15 cellular contexts compared by ENCODE assay signal in genomic region chr16:23107878-23108277, GRCh38.
"Had no signal": no experiment of that assay in that cellular context is flagged by ENCODE, and none has a peak within 500 bp of the region (broad histone marks: within the 10 kb centered on the region; RNA-seq: fewer than 3 reads in every experiment).

No MANE protein-coding gene starts in this region.

- H3K27me3 Mint-ChIP-seq: activated naive CD8-positive, alpha-beta T cell; naive thymus-derived CD4-positive, alpha-beta T cell had no signal

- H3K4me3 ChIP-seq: mucosa of descending colon, pancreas, skin epidermis, transverse colon had no signal

- H3K27me3 ChIP-seq: pancreas, transverse colon had no signal

- H3K36me3 ChIP-seq: pancreas, transverse colon had no signal

- H3K27ac Mint-ChIP-seq: activated naive CD8-positive, alpha-beta T cell; naive thymus-derived CD4-positive, alpha-beta T cell had no signal

- H3K9me3 Mint-ChIP-seq: naive thymus-derived CD4-positive, alpha-beta T cell had no signal

- H3K27ac ChIP-seq: pancreas, skin epidermis, transverse colon had no signal

- DNase-seq: activated CD4-positive, alpha-beta T cell treated with anti-CD3 and anti-CD28 coated beads, Interleukin-2, amount 50 U/mL, for 1 hour; activated CD8-positive, alpha-beta memory T cell treated with anti-CD3 and anti-CD28 coated beads for 24 hours; activated gamma-delta T cell treated with Interleukin-2 at 50 U/mL for 16 hours; amniotic stem cell; mucosa of descending colon; naive thymus-derived CD4-positive, alpha-beta T cell; pancreas; retina; stimulated activated CD4-positive, alpha-beta T cell treated with anti-CD3 and anti-CD28 coated beads, Interleukin-15, amount 100 ng/mL, for 24 hours; stimulated activated CD4-positive, alpha-beta T cell treated with anti-CD3 and anti-CD28 coated beads, Interleukin-4, amount 100 ng/mL, for 1 hour; stimulated activated naive CD4-positive, alpha-beta T cell; transverse colon had no signal

- H3K4me3 Mint-ChIP-seq: activated naive CD8-positive, alpha-beta T cell; naive thymus-derived CD4-positive, alpha-beta T cell had no signal

- H3K9me3 ChIP-seq: mucosa of descending colon, pancreas, transverse colon had no signal

- ATAC-seq: esophagus mucosa; mucosa of descending colon; naive thymus-derived CD4-positive, alpha-beta T cell had no signal

- H3K4me1 Mint-ChIP-seq: naive thymus-derived CD4-positive, alpha-beta T cell had no signal
